Comparison of ENCODE assay signal across 1 cellular context in the genomic region with DNA sequence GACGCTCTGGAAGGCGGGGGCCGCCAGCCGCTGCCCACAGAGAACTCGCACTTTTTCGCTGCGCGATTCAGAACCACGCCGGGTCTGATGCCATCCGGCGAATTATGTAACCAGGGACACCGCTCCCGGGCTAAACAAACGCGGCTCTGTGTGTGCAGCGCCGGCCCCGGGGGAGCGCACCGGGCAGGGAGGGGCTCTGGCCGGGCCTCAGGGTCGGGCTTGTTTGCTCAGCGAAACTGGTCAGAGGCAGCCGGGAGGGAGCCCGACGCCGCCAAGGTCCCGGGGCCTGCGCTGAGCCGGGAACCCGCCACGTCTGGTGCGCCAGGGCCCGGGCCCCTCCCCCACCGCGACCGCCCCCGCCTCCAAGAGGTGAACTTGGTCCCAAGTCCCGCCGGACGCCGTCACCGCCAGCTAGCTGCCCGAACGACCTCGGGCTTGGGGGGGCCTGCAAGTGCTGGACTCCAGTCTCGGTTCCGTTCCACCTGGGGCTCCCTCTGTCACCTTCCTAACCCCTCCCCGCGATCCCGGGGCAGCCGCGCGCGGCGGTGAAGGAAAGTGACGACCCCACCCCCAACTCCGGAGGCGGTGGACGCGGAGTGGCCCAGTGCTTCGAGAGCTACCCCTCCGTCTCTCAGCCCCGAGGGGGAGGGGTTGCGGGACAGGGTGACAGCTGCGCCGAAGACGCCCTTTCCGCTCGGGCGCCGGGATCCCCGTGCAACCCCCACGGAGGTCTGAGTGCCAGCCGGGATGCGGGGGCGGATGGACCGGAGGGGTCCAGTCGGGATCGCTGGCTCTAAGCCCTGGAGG.
TF ChIP-seq lines count a peak whose summit lies in the region.

No MANE protein-coding gene starts in this region.

TF ChIP-seq in HepG2, 621 proteins besides CTCF, POLR2A, EP300 and RAD21 (continued from another document and continues in another):
- no peak for TF ChIP-seq NBN (conservative IDR thresholded peaks at IDR 0.05)
- TF ChIP-seq ZNF557 (CRISPR knock-in tag; IDR thresholded peaks at IDR 0.05), result no peak
- no peak for TF ChIP-seq ZNF576 (CRISPR knock-in tag; IDR thresholded peaks at IDR 0.05)
- no peak for TF ChIP-seq NFIB (CRISPR knock-in tag; IDR thresholded peaks at IDR 0.05; ENCODE audit: borderline replicate concordance)
- TF ChIP-seq ZNF205 (CRISPR knock-in tag; IDR thresholded peaks at IDR 0.05), result peak; percentile 74; the same call in 1 of the 2 replicates
- TF ChIP-seq MEIS2 (CRISPR knock-in tag; IDR thresholded peaks at IDR 0.05), result no peak; the same call in 1 of the 2 replicates
- no peak for TF ChIP-seq ZNF17 (CRISPR knock-in tag; IDR thresholded peaks at IDR 0.05)
- no peak for TF ChIP-seq STAT5B (CRISPR knock-in tag; IDR thresholded peaks at IDR 0.05)
- TF ChIP-seq NR1H2 (CRISPR knock-in tag; IDR thresholded peaks at IDR 0.05; ENCODE audit: borderline replicate concordance, low read depth), result no peak
- no peak for TF ChIP-seq CCDC6 (CRISPR knock-in tag; IDR thresholded peaks at IDR 0.05)
- peak; percentile 79 for TF ChIP-seq NCOA2 (CRISPR knock-in tag; IDR thresholded peaks at IDR 0.05)
- no peak for TF ChIP-seq DMTF1 (CRISPR knock-in tag; IDR thresholded peaks at IDR 0.05)
- no peak; the same call in 1 of the 2 replicates for TF ChIP-seq SNAPC2 (CRISPR knock-in tag; IDR thresholded peaks at IDR 0.05)
- TF ChIP-seq, protein P1, sequence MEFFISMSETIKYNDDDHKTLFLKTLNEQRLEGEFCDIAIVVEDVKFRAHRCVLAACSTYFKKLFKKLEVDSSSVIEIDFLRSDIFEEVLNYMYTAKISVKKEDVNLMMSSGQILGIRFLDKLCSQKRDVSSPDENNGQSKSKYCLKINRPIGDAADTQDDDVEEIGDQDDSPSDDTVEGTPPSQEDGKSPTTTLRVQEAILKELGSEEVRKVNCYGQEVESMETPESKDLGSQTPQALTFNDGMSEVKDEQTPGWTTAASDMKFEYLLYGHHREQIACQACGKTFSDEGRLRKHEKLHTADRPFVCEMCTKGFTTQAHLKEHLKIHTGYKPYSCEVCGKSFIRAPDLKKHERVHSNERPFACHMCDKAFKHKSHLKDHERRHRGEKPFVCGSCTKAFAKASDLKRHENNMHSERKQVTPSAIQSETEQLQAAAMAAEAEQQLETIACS (CRISPR knock-in tag; IDR thresholded peaks at IDR 0.05), result no peak
- peak; percentile 69; the same call in 1 of the 2 replicates for TF ChIP-seq ZNF468 (CRISPR knock-in tag; IDR thresholded peaks at IDR 0.05)
- no peak for TF ChIP-seq PREB (CRISPR knock-in tag; IDR thresholded peaks at IDR 0.05)
- no peak for TF ChIP-seq SNAPC4 (CRISPR knock-in tag; IDR thresholded peaks at IDR 0.05)
- TF ChIP-seq ZNF569 (CRISPR knock-in tag; IDR thresholded peaks at IDR 0.05; ENCODE audit: borderline replicate concordance), result no peak
- peak; percentile 14 for TF ChIP-seq ZNF607 (CRISPR knock-in tag; IDR thresholded peaks at IDR 0.05; ENCODE audit: borderline replicate concordance)
- TF ChIP-seq, protein P2, sequence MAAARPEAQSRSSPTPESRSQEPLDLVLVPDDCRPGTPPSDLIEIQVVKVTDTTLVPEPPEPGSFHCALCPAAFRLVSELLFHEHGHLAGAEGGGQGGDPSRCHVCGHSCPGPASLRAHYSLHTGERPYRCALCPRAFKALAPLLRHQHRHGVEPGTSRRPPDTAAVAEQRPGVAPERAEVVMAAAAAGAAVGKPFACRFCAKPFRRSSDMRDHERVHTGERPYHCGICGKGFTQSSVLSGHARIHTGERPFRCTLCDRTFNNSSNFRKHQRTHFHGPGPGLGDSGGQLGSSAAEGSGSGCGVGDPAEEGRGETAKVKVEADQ (CRISPR knock-in tag; IDR thresholded peaks at IDR 0.05; ENCODE audit: borderline replicate concordance), result peak; percentile 51; the same call in 1 of the 2 replicates
- TF ChIP-seq ZKSCAN1 (IDR thresholded peaks at IDR 0.05; ENCODE audit: low read length), result no peak
- no peak; the same call in 1 of the 2 replicates for TF ChIP-seq ZNF138 (CRISPR knock-in tag; IDR thresholded peaks at IDR 0.05; ENCODE audit: low read depth)
- TF ChIP-seq PRDM10 (CRISPR knock-in tag; IDR thresholded peaks at IDR 0.05; ENCODE audit: low read depth), result peak; percentile 71
- TF ChIP-seq NR2F1 (CRISPR knock-in tag; IDR thresholded peaks at IDR 0.05), result peak; percentile 32 to 34; a peak in 1 of 4 replicates
- TF ChIP-seq ZNF747 (CRISPR knock-in tag; IDR thresholded peaks at IDR 0.05; ENCODE audit: borderline replicate concordance), result peak; percentile 81
- TF ChIP-seq, protein P3, sequence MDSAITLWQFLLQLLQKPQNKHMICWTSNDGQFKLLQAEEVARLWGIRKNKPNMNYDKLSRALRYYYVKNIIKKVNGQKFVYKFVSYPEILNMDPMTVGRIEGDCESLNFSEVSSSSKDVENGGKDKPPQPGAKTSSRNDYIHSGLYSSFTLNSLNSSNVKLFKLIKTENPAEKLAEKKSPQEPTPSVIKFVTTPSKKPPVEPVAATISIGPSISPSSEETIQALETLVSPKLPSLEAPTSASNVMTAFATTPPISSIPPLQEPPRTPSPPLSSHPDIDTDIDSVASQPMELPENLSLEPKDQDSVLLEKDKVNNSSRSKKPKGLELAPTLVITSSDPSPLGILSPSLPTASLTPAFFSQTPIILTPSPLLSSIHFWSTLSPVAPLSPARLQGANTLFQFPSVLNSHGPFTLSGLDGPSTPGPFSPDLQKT (CRISPR knock-in tag; IDR thresholded peaks at IDR 0.05; ENCODE audit: borderline replicate concordance), result no peak
- no peak for TF ChIP-seq MYNN (CRISPR knock-in tag; IDR thresholded peaks at IDR 0.05; ENCODE audit: low read depth)
- TF ChIP-seq, protein P4, sequence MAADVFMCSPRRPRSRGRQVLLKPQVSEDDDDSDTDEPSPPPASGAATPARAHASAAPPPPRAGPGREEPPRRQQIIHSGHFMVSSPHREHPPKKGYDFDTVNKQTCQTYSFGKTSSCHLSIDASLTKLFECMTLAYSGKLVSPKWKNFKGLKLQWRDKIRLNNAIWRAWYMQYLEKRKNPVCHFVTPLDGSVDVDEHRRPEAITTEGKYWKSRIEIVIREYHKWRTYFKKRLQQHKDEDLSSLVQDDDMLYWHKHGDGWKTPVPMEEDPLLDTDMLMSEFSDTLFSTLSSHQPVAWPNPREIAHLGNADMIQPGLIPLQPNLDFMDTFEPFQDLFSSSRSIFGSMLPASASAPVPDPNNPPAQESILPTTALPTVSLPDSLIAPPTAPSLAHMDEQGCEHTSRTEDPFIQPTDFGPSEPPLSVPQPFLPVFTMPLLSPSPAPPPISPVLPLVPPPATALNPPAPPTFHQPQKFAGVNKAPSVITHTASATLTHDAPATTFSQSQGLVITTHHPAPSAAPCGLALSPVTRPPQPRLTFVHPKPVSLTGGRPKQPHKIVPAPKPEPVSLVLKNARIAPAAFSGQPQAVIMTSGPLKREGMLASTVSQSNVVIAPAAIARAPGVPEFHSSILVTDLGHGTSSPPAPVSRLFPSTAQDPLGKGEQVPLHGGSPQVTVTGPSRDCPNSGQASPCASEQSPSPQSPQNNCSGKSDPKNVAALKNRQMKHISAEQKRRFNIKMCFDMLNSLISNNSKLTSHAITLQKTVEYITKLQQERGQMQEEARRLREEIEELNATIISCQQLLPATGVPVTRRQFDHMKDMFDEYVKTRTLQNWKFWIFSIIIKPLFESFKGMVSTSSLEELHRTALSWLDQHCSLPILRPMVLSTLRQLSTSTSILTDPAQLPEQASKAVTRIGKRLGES (CRISPR knock-in tag; IDR thresholded peaks at IDR 0.05; ENCODE audit: borderline replicate concordance), result no peak
- peak; percentile 68; the same call in 1 of the 2 replicates for TF ChIP-seq GMEB1 (CRISPR knock-in tag; IDR thresholded peaks at IDR 0.05; ENCODE audit: borderline replicate concordance)
- TF ChIP-seq KLF16 (CRISPR knock-in tag; IDR thresholded peaks at IDR 0.05), result peak in 1 of 2 experiments; percentile 76; a peak in 1 of 4 replicates
- no peak for TF ChIP-seq SP140L (CRISPR knock-in tag; IDR thresholded peaks at IDR 0.05; ENCODE audit: borderline replicate concordance)
- peak; percentile 94 for TF ChIP-seq RXRA (CRISPR knock-in tag; IDR thresholded peaks at IDR 0.05)
